In the genomic region with DNA sequence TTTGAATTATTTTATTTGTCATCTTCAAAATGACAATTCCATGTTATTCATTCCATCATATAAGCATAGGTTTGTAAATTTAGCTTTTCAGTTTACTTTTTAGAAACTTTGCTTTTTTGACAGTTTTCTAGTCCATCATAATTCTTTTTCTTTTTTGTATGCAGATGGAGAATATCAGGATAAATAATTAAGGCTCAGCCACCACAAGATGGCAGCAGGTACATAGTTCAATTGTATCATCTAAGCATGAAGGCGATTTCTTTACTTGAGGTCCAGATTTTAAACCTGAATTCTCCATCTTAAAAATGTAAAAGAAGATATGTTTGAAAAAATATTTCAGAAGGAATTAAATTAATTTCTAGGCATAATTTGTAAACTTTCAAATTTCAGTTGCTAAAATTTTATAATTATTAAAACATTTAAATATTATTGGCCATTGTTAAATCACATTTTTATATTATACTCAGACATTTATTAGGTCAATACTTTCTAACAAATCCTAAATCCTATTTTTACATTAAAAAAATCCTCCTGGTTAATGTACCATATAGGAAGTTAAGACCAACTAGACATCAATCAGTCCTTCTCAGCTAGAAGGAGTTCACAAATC, we compare ENCODE assay signal across 10 cellular contexts. TPM values are rescaled to one million over a fixed set of nuclear protein-coding genes. Genes with fewer than 3 reads are reported as not detected.
DNase-seq lines count a peak whose midpoint lies in the region; ATAC-seq, FAIRE-seq and TF ChIP-seq lines count a peak whose summit lies in the region.
"Had no signal": no experiment of that assay in that cellular context is flagged by ENCODE, and none has a peak within 500 bp of the region (broad histone marks: within the 10 kb centered on the region; RNA-seq: fewer than 3 reads in every experiment).

No MANE protein-coding gene starts in this region.

- POLR2A ChIA-PET in PC-9 (lab: Charles Lee; ENCODE audit: unreplicated experiment), result interaction anchor here (0.6 kb wide), 1 partner anchor 38 kb away, joined by 3 read pairs; no protein-coding TSS in a partner anchor

- no TSS peak for BruUV-seq in PC-9 (replicated peaks; lab: Mats Ljungman, UMichigan)

- ATAC-seq in heart left ventricle (no peak), left ventricle myocardium superior (no peak), HG03565 (IDR thresholded peaks at IDR 0.05; ENCODE audit: unreplicated experiment) (peak; percentile 60), GM21447 (IDR thresholded peaks at IDR 0.05; ENCODE audit: unreplicated experiment) (no peak), GM18520 (IDR thresholded peaks at IDR 0.05; ENCODE audit: unreplicated experiment) (no peak)

- H3K27ac Mint-ChIP-seq in osteocyte (ENCODE audit: unreplicated experiment), result no peak overlapping the region

- WGBS in heart left ventricle, 4 donors, result 8 to 14% (median 10%) methylated on average over 1 of the region's 1 CpG

- H3K4me3 ChIP-seq in heart left ventricle, result no peak overlapping the region
- H3K4me3 ChIP-seq in PC-9, result no peak overlapping the region

- peak; percentile 95 for FAIRE-seq in endometrium (lab: Jason Lieb, UNC)

- H2AFZ ChIP-seq in PC-9, result no peak overlapping the region

- no peaks in the 10 kb centered on the region for H3K9me2 ChIP-seq in PC-9 (ENCODE audit: insufficient read depth)

- H3K9me3 ChIP-seq in heart left ventricle (no peaks in the 10 kb centered on the region), PC-9 (ENCODE audit: insufficient read depth, low read depth) (no peaks in the 10 kb centered on the region)

- H3K36me3 Mint-ChIP-seq in osteocyte (ENCODE audit: unreplicated experiment), result no peaks in the 10 kb centered on the region

- H3F3A ChIP-seq in PC-9 (ENCODE audit: insufficient read depth, low read depth), result no peaks in the 10 kb centered on the region

- H3K4me1 ChIP-seq in heart left ventricle (no peaks in the 10 kb centered on the region), PC-9 (replicated peaks; ENCODE audit: insufficient read depth) (no peaks in the 10 kb centered on the region)

- H3K4me3 Mint-ChIP-seq in osteocyte (ENCODE audit: unreplicated experiment), result no peak overlapping the region

- H4K20me1 ChIP-seq in PC-9 (ENCODE audit: insufficient read depth), result no peaks in the 10 kb centered on the region

- no peaks in the 10 kb centered on the region for H3K9me3 Mint-ChIP-seq in osteocyte (ENCODE audit: unreplicated experiment)

- H3K27me3 ChIP-seq in heart left ventricle (no peaks in the 10 kb centered on the region), PC-9 (ENCODE audit: insufficient read depth, low read depth) (no peaks in the 10 kb centered on the region)

- peak in 1 of 5 donors; percentile 11 for DNase-seq in heart left ventricle
- no peak for DNase-seq in left ventricle myocardium superior
- DNase-seq in PC-9, result peak in 1 of 2 experiments; percentile 19
- no peak for DNase-seq in osteocyte (ENCODE audit: extremely low spot score, unreplicated experiment)

- TF ChIP-seq CTCF in heart left ventricle (IDR thresholded peaks at IDR 0.05), result peak; percentile 25 to 69 (median 50)
- TF ChIP-seq CTCF in PC-9 (conservative IDR thresholded peaks at IDR 0.05), result peak; percentile 64
- peak; percentile 75 for TF ChIP-seq CTCF in osteocyte (IDR thresholded peaks at IDR 0.05)

- H3K4me1 Mint-ChIP-seq in osteocyte (ENCODE audit: unreplicated experiment), result peaks cover 7% of the 10 kb centered on the region

- CTCF ChIA-PET in PC-9 (lab: Charles Lee), result interaction anchor here (0.6 to 2.3 kb wide), 3 partner anchors 49 to 1777 kb away, joined by 4 to 7 read pairs (median 5); no protein-coding TSS in a partner anchor

- no peak overlapping the region for H3K4me2 ChIP-seq in PC-9

- H3K79me2 ChIP-seq in PC-9 (ENCODE audit: low read depth), result no peaks in the 10 kb centered on the region

- TF ChIP-seq POLR2A in heart left ventricle (IDR thresholded peaks at IDR 0.05), result no peak

- H3K27ac ChIP-seq in heart left ventricle (no peak overlapping the region), PC-9 (no peak overlapping the region)

- H3K36me3 ChIP-seq in heart left ventricle, result no peaks in the 10 kb centered on the region
- H3K36me3 ChIP-seq in PC-9 (ENCODE audit: low read depth), result no peaks in the 10 kb centered on the region

- H3K27me3 Mint-ChIP-seq in osteocyte (ENCODE audit: unreplicated experiment), result no peaks in the 10 kb centered on the region

- intact Hi-C loops in heart left ventricle (cut with DNase I), result loop anchor here in 2 of 10 donors (10.0 kb wide), 2 partner anchors 55 to 535 kb away; no protein-coding TSS in a partner anchor
- intact Hi-C loops in left ventricle myocardium superior (cut with micrococcal nuclease), result no loop called here
- intact Hi-C loops in PC-9 (cut with micrococcal nuclease; ENCODE audit: unreplicated experiment), result loop anchor here (1.0 kb wide), 1 partner anchor 51 kb away; no protein-coding TSS in a partner anchor

RNA-seq across cellular contexts. Expression of gene PLSCR5, which starts 15.1 kb away (rescaled TPM):
- not detected for total RNA-seq in heart left ventricle
- polyA plus RNA-seq in heart left ventricle, result not detected
- not detected for total RNA-seq in left ventricle myocardium superior
- not detected in 2 replicates for total RNA-seq in PC-9 (2021)
- not detected in 2 replicates for total RNA-seq in osteocyte
- total RNA-seq: urinary bladder had no signal
- polyA plus RNA-seq: esophagus, urinary bladder had no signal

RNA-seq across cellular contexts. Expression of gene PLSCR1, which starts 45.6 kb away (rescaled TPM):
- total RNA-seq in heart left ventricle (100 to 1,000 TPM in 1 of 9 donors, 10 to 100 TPM in 8; 17.4 to 113 (median 35.7) TPM), left ventricle myocardium superior (23.6 TPM), PC-9 (2021) (60.1 and 64.0 TPM in 2 replicates), osteocyte (45.0 and 48.1 TPM in 2 replicates)
- 10 to 100 TPM in 1 of 2 donors, 1 to 10 TPM in 1; 6.9 to 23.0 TPM for polyA plus RNA-seq in heart left ventricle
